Comparison of ENCODE assay signal across 10 cellular contexts in the genomic region with DNA sequence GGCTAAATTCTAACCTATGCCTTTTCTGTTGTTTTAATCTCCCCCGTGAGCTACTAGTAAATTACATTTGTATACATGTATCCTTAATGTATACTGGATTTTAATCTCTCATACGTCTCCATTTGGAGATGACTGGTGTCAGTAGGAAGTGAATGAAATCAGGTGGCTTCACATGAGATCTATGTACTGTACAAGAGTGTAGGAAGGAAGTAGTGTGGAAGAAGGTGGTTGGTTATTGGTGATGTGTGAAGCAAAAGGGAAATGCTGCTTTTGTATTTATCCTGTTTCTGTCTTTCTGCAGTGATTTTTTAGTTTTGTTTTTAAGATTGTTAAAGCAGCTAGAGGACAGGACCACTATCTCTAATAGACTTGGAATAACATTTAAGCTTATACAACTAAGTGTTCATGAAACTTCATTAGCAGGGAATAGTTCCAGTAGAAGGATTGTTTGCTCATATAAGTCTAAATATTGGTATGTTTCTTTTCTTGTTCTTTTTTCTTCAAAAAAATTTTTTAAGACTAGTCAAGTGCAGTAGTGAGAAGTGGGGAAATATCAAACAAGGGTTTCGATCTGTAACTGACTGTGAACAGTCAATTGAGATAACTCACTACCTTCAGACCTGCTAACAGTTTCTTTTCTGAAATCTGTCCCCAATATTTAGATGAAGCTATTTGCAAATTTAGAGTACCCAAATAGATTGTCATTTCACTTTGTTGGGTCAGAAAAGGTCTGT. TPM values are rescaled to one million over a fixed set of nuclear protein-coding genes. Genes with fewer than 3 reads are reported as not detected.
DNase-seq lines count a peak whose midpoint lies in the region; TF ChIP-seq lines count a peak whose summit lies in the region.
"Had no signal": no experiment of that assay in that cellular context is flagged by ENCODE, and none has a peak within 500 bp of the region (broad histone marks: within the 10 kb centered on the region; RNA-seq: fewer than 3 reads in every experiment).

No MANE protein-coding gene starts in this region.

- POLR2A ChIA-PET in OCI-LY7 (lab: Charles Lee): interaction anchor here (0.7 to 2.7 kb wide), 8 partner anchors 8 to 50 kb away, joined by 3 to 12 read pairs (median 3); a partner anchor contains a TSS

- H3K4me1 Mint-ChIP-seq in activated naive CD8-positive, alpha-beta T cell (ENCODE audit: low read depth): peaks cover 44% of the 10 kb centered on the region
- H3K4me1 Mint-ChIP-seq in activated naive CD8-positive, alpha-beta T cell treated with anti-CD3 and anti-CD28 coated beads for 36 hours: peaks cover 37% of the 10 kb centered on the region
- H3K4me1 Mint-ChIP-seq in type B pancreatic cell (ENCODE audit: unreplicated experiment): peaks cover 20% of the 10 kb centered on the region

- no TSS peak for BruUV-seq in OCI-LY7 (replicated peaks; lab: Mats Ljungman, UMichigan)

- H3K9me2 ChIP-seq in OCI-LY7 (ENCODE audit: insufficient read depth, low read length): no peaks in the 10 kb centered on the region

- CTCF ChIA-PET in OCI-LY7 (lab: Charles Lee; ENCODE audit: unreplicated experiment): no interaction called here

- no peaks in the 10 kb centered on the region for H3K27me3 Mint-ChIP-seq in activated naive CD8-positive, alpha-beta T cell
- H3K27me3 Mint-ChIP-seq in activated naive CD8-positive, alpha-beta T cell treated with anti-CD3 and anti-CD28 coated beads for 36 hours: no peaks in the 10 kb centered on the region
- H3K27me3 Mint-ChIP-seq in type B pancreatic cell: no peaks in the 10 kb centered on the region

- H4K20me1 ChIP-seq in OCI-LY7 (ENCODE audit: insufficient read depth, low read length): 0 out of 2 replicates have a peak, but pooled peaks cover 4% of the 10 kb centered on the region

- H3K9me3 ChIP-seq in OCI-LY7 (ENCODE audit: low read length): no peaks in the 10 kb centered on the region

- peaks cover 46% of the 10 kb centered on the region; the same call in 1 of the 2 replicates for H3K79me2 ChIP-seq in OCI-LY7 (ENCODE audit: insufficient read depth, low read depth, low read length)

- peaks cover 16% of the 10 kb centered on the region for H3K4me1 ChIP-seq in OCI-LY7 (ENCODE audit: insufficient read depth, low read length, poor library complexity, severe bottlenecking)

- no peak for TF ChIP-seq CTCF in OCI-LY7 (conservative IDR thresholded peaks at IDR 0.05; ENCODE audit: low read length)
- TF ChIP-seq CTCF in type B pancreatic cell (conservative IDR thresholded peaks at IDR 0.05): no peak

- H3K27ac Mint-ChIP-seq in activated naive CD8-positive, alpha-beta T cell: peak overlapping the region; percentile 61
- no peak overlapping the region for H3K27ac Mint-ChIP-seq in activated naive CD8-positive, alpha-beta T cell treated with anti-CD3 and anti-CD28 coated beads for 36 hours
- peak overlapping the region; percentile 44 for H3K27ac Mint-ChIP-seq in type B pancreatic cell

- no peak overlapping the region for H3K27ac ChIP-seq in OCI-LY7 (ENCODE audit: low read depth, low read length, poor library complexity, severe bottlenecking)
- peak overlapping the region; percentile 62 for H3K27ac ChIP-seq in layer of hippocampus (ENCODE audit: low read depth, low read length)

- no peaks in the 10 kb centered on the region for H3K9me3 Mint-ChIP-seq in activated naive CD8-positive, alpha-beta T cell (ENCODE audit: low read depth)
- no peaks in the 10 kb centered on the region for H3K9me3 Mint-ChIP-seq in activated naive CD8-positive, alpha-beta T cell treated with anti-CD3 and anti-CD28 coated beads for 36 hours
- H3K9me3 Mint-ChIP-seq in type B pancreatic cell: no peaks in the 10 kb centered on the region

- intact Hi-C loops in OCI-LY7 (cut with micrococcal nuclease; ENCODE audit: unreplicated experiment): no loop called here

- no peak overlapping the region for H2AFZ ChIP-seq in OCI-LY7 (ENCODE audit: low read length)

- peaks cover 2% of the 10 kb centered on the region for H3K36me3 Mint-ChIP-seq in activated naive CD8-positive, alpha-beta T cell
- H3K36me3 Mint-ChIP-seq in activated naive CD8-positive, alpha-beta T cell treated with anti-CD3 and anti-CD28 coated beads for 36 hours: peaks cover 19% of the 10 kb centered on the region
- H3K36me3 Mint-ChIP-seq in type B pancreatic cell: peaks cover 14% of the 10 kb centered on the region

- peak overlapping the region; percentile 29 for H3K4me2 ChIP-seq in OCI-LY7 (ENCODE audit: low read length)

- H3K4me3 Mint-ChIP-seq in activated naive CD8-positive, alpha-beta T cell: no peak overlapping the region
- no peak overlapping the region for H3K4me3 Mint-ChIP-seq in activated naive CD8-positive, alpha-beta T cell treated with anti-CD3 and anti-CD28 coated beads for 36 hours
- no peak overlapping the region for H3K4me3 Mint-ChIP-seq in type B pancreatic cell

- DNase-seq in activated naive CD8-positive, alpha-beta T cell treated with anti-CD3 and anti-CD28 coated beads for 36 hours: no peak
- DNase-seq in OCI-LY7 (ENCODE audit: low spot score): peak; percentile 42
- no peak for DNase-seq in type B pancreatic cell (ENCODE audit: extremely low spot score, unreplicated experiment)
- no peak for DNase-seq in activated CD8-positive, alpha-beta memory T cell treated with anti-CD3 and anti-CD28 coated beads for 24 hours
- no peak for DNase-seq in globus pallidus (ENCODE audit: low spot score)
- no peak for DNase-seq in NAMALWA (ENCODE audit: low spot score)
- DNase-seq: activated CD4-positive, alpha-beta T cell treated with anti-CD3 and anti-CD28 coated beads for 4 hours; NCI-H1048 had no signal

- peaks cover 49% of the 10 kb centered on the region for H3K36me3 ChIP-seq in OCI-LY7 (ENCODE audit: insufficient read depth, low read length)

- H3K4me3 ChIP-seq in OCI-LY7 (ENCODE audit: low read depth, low read length, poor library complexity, severe bottlenecking): no peak overlapping the region

- no peaks in the 10 kb centered on the region for H3K27me3 ChIP-seq in layer of hippocampus (ENCODE audit: control insufficient read depth, insufficient read depth, low read length)

RNA-seq across cellular contexts. Expression of a gene that starts 15.3 kb away (rescaled TPM):
- total RNA-seq in activated naive CD8-positive, alpha-beta T cell treated with anti-CD3 and anti-CD28 coated beads for 36 hours: 10 to 100 TPM; 79.8 to 88.6 TPM
- total RNA-seq in OCI-LY7 (2014; rRNA removed; shearing (Covaris generic)): 30.1 and 39.4 TPM in 2 replicates
- total RNA-seq in OCI-LY7 (2022) (126 and 129 TPM in 2 replicates), type B pancreatic cell (ENCODE audit: low replicate concordance) (111 and 124 TPM in 2 replicates)

RNA-seq across cellular contexts. Expression of a gene that starts 17.5 kb away (rescaled TPM):
- 10 to 100 TPM; 95.2 to 99.2 TPM for total RNA-seq in activated naive CD8-positive, alpha-beta T cell treated with anti-CD3 and anti-CD28 coated beads for 36 hours
- 71.6 and 84.7 TPM in 2 replicates for total RNA-seq in OCI-LY7 (2014; rRNA removed; shearing (Covaris generic))
- total RNA-seq in OCI-LY7 (2022) (78.7 and 86.7 TPM in 2 replicates), type B pancreatic cell (ENCODE audit: low replicate concordance) (59.8 and 69.7 TPM in 2 replicates)

RNA-seq across cellular contexts. Expression of a gene that starts 40.4 kb away (rescaled TPM):
- under 1 TPM; 0.42 to 0.74 TPM for total RNA-seq in activated naive CD8-positive, alpha-beta T cell treated with anti-CD3 and anti-CD28 coated beads for 36 hours
- total RNA-seq in OCI-LY7 (2014; rRNA removed; shearing (Covaris generic)): 63.1 and 65.7 TPM in 2 replicates
- total RNA-seq in OCI-LY7 (2022) (61.6 and 68.8 TPM in 2 replicates), type B pancreatic cell (ENCODE audit: low replicate concordance) (1.3 and 2.7 TPM in 2 replicates)

RNA-seq across cellular contexts. Expression of a gene that starts 51.7 kb away (rescaled TPM):
- 100 to 1,000 TPM; 315 to 318 TPM for total RNA-seq in activated naive CD8-positive, alpha-beta T cell treated with anti-CD3 and anti-CD28 coated beads for 36 hours
- total RNA-seq in OCI-LY7 (2014; rRNA removed; shearing (Covaris generic)): 243 and 263 TPM in 2 replicates
- total RNA-seq in OCI-LY7 (2022) (248 and 307 TPM in 2 replicates), type B pancreatic cell (ENCODE audit: low replicate concordance) (551 and 606 TPM in 2 replicates)

Comparison
In these comparisons a context has a peak if more than half of its experiments do, and no peak if none do; other contexts are left out.
1. RNA of a gene that starts 40.4 kb away (total RNA-seq): 61.6 to 68.8 TPM in OCI-LY7; 1.3 to 2.7 TPM in type B pancreatic cell and 0.42 to 0.74 TPM in activated naive CD8-positive, alpha-beta T cell treated with anti-CD3 and anti-CD28 coated beads for 36 hours; every median in the first group is over 10 times any median in the second.